10 cellular contexts compared by ENCODE assay signal in genomic region chr13:27783111-27783510, GRCh38. TPM values are rescaled to one million over a fixed set of nuclear protein-coding genes. Genes with fewer than 3 reads are reported as not detected.
DNase-seq lines count a peak whose midpoint lies in the region; ATAC-seq and TF ChIP-seq lines count a peak whose summit lies in the region.
"Had no signal": no experiment of that assay in that cellular context is flagged by ENCODE, and none has a peak within 500 bp of the region (broad histone marks: within the 10 kb centered on the region; RNA-seq: fewer than 3 reads in every experiment).

No MANE protein-coding gene starts in this region.

- H3K27ac Mint-ChIP-seq in H9: no peak overlapping the region
- H3K27ac Mint-ChIP-seq: activated naive CD8-positive, alpha-beta T cell treated with anti-CD3 and anti-CD28 coated beads, Interleukin-2, amount 10 ng/mL, durations not matched to agents 7 days and 5 days had no signal

- H2BK12ac ChIP-seq in H9 (ENCODE audit: insufficient read length, low read depth, low read length): no peak overlapping the region

- H3K4ac ChIP-seq in H9 (ENCODE audit: low read depth, low read length): no peak overlapping the region

- no peak for ATAC-seq in GM19324 (IDR thresholded peaks at IDR 0.05; ENCODE audit: low FRiP score, unreplicated experiment)

- no peak overlapping the region for H3K14ac ChIP-seq in H9 (ENCODE audit: insufficient read depth, low read length)

- H2BK20ac ChIP-seq in H9 (ENCODE audit: low read depth, low read length, poor library complexity, severe bottlenecking): no peak overlapping the region

- no peaks in the 10 kb centered on the region for H3K36me3 Mint-ChIP-seq in H9 (ENCODE audit: insufficient read depth in 1 of 3, low read depth in 3 of 3)
- H3K36me3 Mint-ChIP-seq: activated naive CD8-positive, alpha-beta T cell treated with anti-CD3 and anti-CD28 coated beads, Interleukin-2, amount 10 ng/mL, durations not matched to agents 7 days and 5 days had no signal

- no peak overlapping the region for H2AK5ac ChIP-seq in H9 (ENCODE audit: insufficient read length, low read length)

- H2AFZ ChIP-seq in H9 (ENCODE audit: low read length): no peak overlapping the region
- H2AFZ ChIP-seq in fibroblast of lung (ENCODE audit: low read length): no peak overlapping the region

- no peak overlapping the region for H3T11ph ChIP-seq in H9 (ENCODE audit: low read length)

- H3K4me3 ChIP-seq in fibroblast of lung (replicated peaks in 1 of 4; ENCODE audit: control extremely low read depth in 1 of 4, insufficient read depth in 1 of 4, low read depth in 3 of 4, low read length in 4 of 4) (no peak overlapping the region), thyroid gland (replicated peaks in 1 of 3) (no peak overlapping the region)
- H3K4me3 ChIP-seq: thoracic aorta had no signal

- no peak overlapping the region; a peak in 1 of 5 replicates for H3K4me3 Mint-ChIP-seq in H9
- H3K4me3 Mint-ChIP-seq: activated naive CD8-positive, alpha-beta T cell treated with anti-CD3 and anti-CD28 coated beads, Interleukin-2, amount 10 ng/mL, durations not matched to agents 7 days and 5 days had no signal

- H3K9ac ChIP-seq in H9 (ENCODE audit: extremely low read depth, insufficient read length, low read length) (no peak overlapping the region), fibroblast of lung (ENCODE audit: insufficient read depth, low read length) (no peak overlapping the region)

- no peaks in the 10 kb centered on the region for H4K20me1 ChIP-seq in H9 (ENCODE audit: control insufficient read depth, insufficient read depth, insufficient read length)
- no peaks in the 10 kb centered on the region for H4K20me1 ChIP-seq in fibroblast of lung (ENCODE audit: control insufficient read depth, extremely low read depth, insufficient read depth, low read length)

- H4K5ac ChIP-seq in H9 (ENCODE audit: insufficient read length, low read depth, low read length): no peak overlapping the region

- H3K23ac ChIP-seq in H9 (ENCODE audit: insufficient read length, low read depth, low read length): no peak overlapping the region

- intact Hi-C loops in thyroid gland (cut with DNase I): no loop called here

- H3K27me3 ChIP-seq in H9 (ENCODE audit: insufficient read depth, low read length): peaks cover 14% of the 10 kb centered on the region; the same call in 1 of the 2 replicates
- peaks cover 4% of the 10 kb centered on the region for H3K27me3 ChIP-seq in fibroblast of lung (ENCODE audit: control insufficient read depth, insufficient read depth, low read length)
- no peaks in the 10 kb centered on the region for H3K27me3 ChIP-seq in thyroid gland

- H3K9me3 ChIP-seq in H9 (ENCODE audit: control insufficient read depth, low read depth, low read length) (no peaks in the 10 kb centered on the region), fibroblast of lung (ENCODE audit: control insufficient read depth, insufficient read depth, low read depth, low read length) (no peaks in the 10 kb centered on the region), thyroid gland (no peaks in the 10 kb centered on the region)
- H3K9me3 ChIP-seq: thoracic aorta had no signal

- peak; percentile 68 for DNase-seq in H9
- peak; percentile 15 for DNase-seq in RKO (ENCODE audit: low spot score)
- peak; percentile 3 to 19 for DNase-seq in fibroblast of lung (ENCODE audit: low read depth in 2 of 2)
- DNase-seq in pons (ENCODE audit: low spot score): peak; percentile 9
- no peak for DNase-seq in HK-2 (ENCODE audit: unreplicated experiment)
- no peak for DNase-seq in thyroid gland
- DNase-seq: activated naive CD8-positive, alpha-beta T cell treated with anti-CD3 and anti-CD28 coated beads, Interleukin-2, amount 10 ng/mL, durations not matched to agents 7 days and 5 days; NCI-H1436 had no signal

- peaks cover 14 to 24% of the 10 kb centered on the region in 2 experiments for H3K4me1 Mint-ChIP-seq in H9
- H3K4me1 Mint-ChIP-seq: activated naive CD8-positive, alpha-beta T cell treated with anti-CD3 and anti-CD28 coated beads, Interleukin-2, amount 10 ng/mL, durations not matched to agents 7 days and 5 days had no signal

- no peak overlapping the region for H3K56ac ChIP-seq in H9 (ENCODE audit: insufficient read length, low read depth, low read length)

- H3K79me2 ChIP-seq in H9 (ENCODE audit: insufficient read depth, low read length) (no peaks in the 10 kb centered on the region), fibroblast of lung (ENCODE audit: control insufficient read depth, insufficient read depth, low read length) (no peaks in the 10 kb centered on the region)

- TF ChIP-seq CTCF in H9 (conservative IDR thresholded peaks at IDR 0.05): peak; percentile 52; the same call in 2 of the 3 replicates
- peak; percentile 29 to 31 for TF ChIP-seq CTCF in fibroblast of lung (conservative IDR thresholded peaks at IDR 0.05 in 1 of 2, IDR thresholded peaks at IDR 0.05 in 1 of 2; ENCODE audit: low read depth in 1 of 2, low read length in 2 of 2)
- peak in 1 of 6 experiments; percentile 13 for TF ChIP-seq CTCF in thyroid gland (IDR thresholded peaks at IDR 0.05)

- no peaks in the 10 kb centered on the region for H3K4me1 ChIP-seq in H9 (ENCODE audit: insufficient read depth, low read length)
- no peaks in the 10 kb centered on the region for H3K4me1 ChIP-seq in fibroblast of lung (ENCODE audit: control insufficient read depth, extremely low read depth, insufficient read depth, low read length)
- H3K4me1 ChIP-seq in thyroid gland: no peaks in the 10 kb centered on the region

- no peak overlapping the region for H4K91ac ChIP-seq in H9 (ENCODE audit: insufficient read length, low read depth, low read length)

- no peak overlapping the region for H3K18ac ChIP-seq in H9 (ENCODE audit: insufficient read length, low read depth, low read length)

- H2BK5ac ChIP-seq in H9 (ENCODE audit: insufficient read length, low read length): no peak overlapping the region

- H3K4me2 ChIP-seq in H9 (ENCODE audit: insufficient read depth, insufficient read length, low read length): no peak overlapping the region
- H3K4me2 ChIP-seq in fibroblast of lung (ENCODE audit: extremely low read depth, insufficient read depth, low read length): no peak overlapping the region

- no peaks in the 10 kb centered on the region for H3K23me2 ChIP-seq in H9 (ENCODE audit: insufficient read length, low read depth, low read length, poor library complexity, severe bottlenecking)

- no peak overlapping the region for H2BK120ac ChIP-seq in H9 (ENCODE audit: low read depth, low read length, poor library complexity, severe bottlenecking)

- no peaks in the 10 kb centered on the region for H3K36me3 ChIP-seq in fibroblast of lung (ENCODE audit: control insufficient read depth, insufficient read depth, low read length)
- no peaks in the 10 kb centered on the region for H3K36me3 ChIP-seq in thyroid gland
- H3K36me3 ChIP-seq: thoracic aorta had no signal

- H2BK15ac ChIP-seq in H9 (ENCODE audit: low read depth, low read length): no peak overlapping the region

- H3K27me3 Mint-ChIP-seq in H9 (ENCODE audit: low read depth): peaks cover 92% of the 10 kb centered on the region

- no peak overlapping the region for H4K8ac ChIP-seq in H9 (replicated peaks; ENCODE audit: insufficient read length, low read depth, low read length)

- TF ChIP-seq POLR2A in thyroid gland (IDR thresholded peaks at IDR 0.05): no peak

- H3K9me3 Mint-ChIP-seq in H9: no peaks in the 10 kb centered on the region; a peak in 1 of 5 replicates
- H3K9me3 Mint-ChIP-seq: activated naive CD8-positive, alpha-beta T cell treated with anti-CD3 and anti-CD28 coated beads, Interleukin-2, amount 10 ng/mL, durations not matched to agents 7 days and 5 days had no signal

- WGBS in H9 (ENCODE audit: extremely low coverage, insufficient read length, low lambda C conversion rate): no CpG with 5 or more reads among the region's 4 CpGs
- 23 to 38% methylated on average over 4 of the region's 4 CpGs for WGBS in thyroid gland, 2 donors

- H3K27ac ChIP-seq in H9 (ENCODE audit: insufficient read length, low read depth, low read length) (no peak overlapping the region), fibroblast of lung (ENCODE audit: insufficient read depth, low read length) (no peak overlapping the region), thyroid gland (no peak overlapping the region)
- H3K27ac ChIP-seq: thoracic aorta had no signal

- no peaks in the 10 kb centered on the region for H3K79me1 ChIP-seq in H9 (ENCODE audit: insufficient read depth, low read depth, low read length, poor library complexity, severe bottlenecking)

RNA-seq across cellular contexts. Expression of gene GSX1, which starts 9.2 kb away (rescaled TPM):
- total RNA-seq in H9 (2021) (not detected in 2 replicates), fibroblast of lung (not detected in 2 replicates), thyroid gland (not detected)
- polyA plus RNA-seq in fibroblast of lung: not detected in 2 replicates
- not detected in 2 replicates for polyA plus RNA-seq in fibroblast of lung (2012)
- polyA minus RNA-seq in fibroblast of lung (ENCODE audit: low replicate concordance): not detected in 2 replicates
- total RNA-seq: activated naive CD8-positive, alpha-beta T cell treated with anti-CD3 and anti-CD28 coated beads, Interleukin-2, amount 10 ng/mL, durations not matched to agents 7 days and 5 days; thoracic aorta had no signal

Comparison
In these comparisons a context has a peak if more than half of its experiments do, and no peak if none do; other contexts are left out.
1. DNase-seq: peak in H9 (single experiment), RKO (single experiment), fibroblast of lung (2 of 2) and pons (single experiment); none in HK-2 (single experiment) and thyroid gland (0 of 2).